Comparison of ENCODE assay signal across 25 cellular contexts in genomic region chr10:1654247-1654646, GRCh38.
"Had no signal": no experiment of that assay in that cellular context is flagged by ENCODE, and none has a peak within 500 bp of the region (broad histone marks: within the 10 kb centered on the region; RNA-seq: fewer than 3 reads in every experiment).

No MANE protein-coding gene starts in this region.

- H3K27ac Mint-ChIP-seq: natural killer cell; stimulated activated effector memory CD8-positive, alpha-beta T cell treated with anti-CD3 and anti-CD28 coated beads, Interleukin-12 subunit alpha, Interleukin-12 subunit beta, amount 100 ng/mL, for 72 hours had no signal

- DNase-seq: dorsolateral prefrontal cortex; effector CD4-positive, alpha-beta T cell; foreskin keratinocyte; heart left ventricle; hippocampal formation; kidney glomerular epithelial cell; left ventricle myocardium superior; lower lobe of right lung; natural killer cell; stimulated activated CD4-positive, alpha-beta T cell treated with anti-CD3 and anti-CD28 coated beads, Interleukin-2, amount 100 ng/mL, for 24 hours; stimulated activated CD4-positive, alpha-beta T cell treated with anti-CD3 and anti-CD28 coated beads, Interleukin-4, amount 100 ng/mL, for 24 hours; stimulated activated naive CD4-positive, alpha-beta T cell treated with Interleukin-2 at 50 U/mL for 16 hours; uterus had no signal

- ATAC-seq: foreskin keratinocyte; gastroesophageal sphincter; heart left ventricle; left ventricle myocardium superior; natural killer cell; sciatic nerve; stimulated activated effector memory CD8-positive, alpha-beta T cell treated with anti-CD3 and anti-CD28 coated beads, Interleukin-12 subunit alpha, Interleukin-12 subunit beta, amount 100 ng/mL, for 72 hours; upper lobe of right lung had no signal

- H3K9me3 Mint-ChIP-seq: central memory CD8-positive, alpha-beta T cell; natural killer cell; stimulated activated effector memory CD8-positive, alpha-beta T cell treated with anti-CD3 and anti-CD28 coated beads, Interleukin-12 subunit alpha, Interleukin-12 subunit beta, amount 100 ng/mL, for 72 hours had no signal

- H3K36me3 ChIP-seq: gastroesophageal sphincter, heart left ventricle, lower lobe of right lung, neutrophil, prostate gland, right atrium auricular region, thoracic aorta, tibial nerve, upper lobe of right lung, uterus had no signal

- H3K27me3 ChIP-seq: foreskin keratinocyte, right atrium auricular region, upper lobe of right lung, uterus had no signal

- H3K4me1 Mint-ChIP-seq: central memory CD8-positive, alpha-beta T cell; natural killer cell had no signal

- H3K36me3 Mint-ChIP-seq: natural killer cell; stimulated activated effector memory CD8-positive, alpha-beta T cell treated with anti-CD3 and anti-CD28 coated beads, Interleukin-12 subunit alpha, Interleukin-12 subunit beta, amount 100 ng/mL, for 72 hours had no signal

- H3K4me3 Mint-ChIP-seq: central memory CD8-positive, alpha-beta T cell; natural killer cell; stimulated activated effector memory CD8-positive, alpha-beta T cell treated with anti-CD3 and anti-CD28 coated beads, Interleukin-12 subunit alpha, Interleukin-12 subunit beta, amount 100 ng/mL, for 72 hours had no signal

- H3K27ac ChIP-seq: dorsolateral prefrontal cortex, epithelial cell of prostate, foreskin keratinocyte, gastroesophageal sphincter, heart left ventricle, lower lobe of right lung, neutrophil, parathyroid adenoma, prostate gland, right atrium auricular region, thoracic aorta, tibial nerve, upper lobe of right lung, uterus had no signal

- H3K4me1 ChIP-seq: foreskin keratinocyte, gastroesophageal sphincter, heart left ventricle, lower lobe of right lung, prostate gland, right atrium auricular region, tibial nerve, upper lobe of right lung, uterus had no signal

- H3K9me3 ChIP-seq: gastroesophageal sphincter, heart left ventricle, lower lobe of right lung, neutrophil, prostate gland, right atrium auricular region, thoracic aorta, tibial nerve, upper lobe of right lung, uterus had no signal

- H3K4me3 ChIP-seq: dorsolateral prefrontal cortex, gastroesophageal sphincter, heart left ventricle, lower lobe of right lung, prostate gland, right atrium auricular region, thoracic aorta, tibial nerve, upper lobe of right lung, uterus had no signal

- H3K9ac ChIP-seq: parathyroid adenoma had no signal
